1 cellular context compared by ENCODE assay signal in the genomic region with DNA sequence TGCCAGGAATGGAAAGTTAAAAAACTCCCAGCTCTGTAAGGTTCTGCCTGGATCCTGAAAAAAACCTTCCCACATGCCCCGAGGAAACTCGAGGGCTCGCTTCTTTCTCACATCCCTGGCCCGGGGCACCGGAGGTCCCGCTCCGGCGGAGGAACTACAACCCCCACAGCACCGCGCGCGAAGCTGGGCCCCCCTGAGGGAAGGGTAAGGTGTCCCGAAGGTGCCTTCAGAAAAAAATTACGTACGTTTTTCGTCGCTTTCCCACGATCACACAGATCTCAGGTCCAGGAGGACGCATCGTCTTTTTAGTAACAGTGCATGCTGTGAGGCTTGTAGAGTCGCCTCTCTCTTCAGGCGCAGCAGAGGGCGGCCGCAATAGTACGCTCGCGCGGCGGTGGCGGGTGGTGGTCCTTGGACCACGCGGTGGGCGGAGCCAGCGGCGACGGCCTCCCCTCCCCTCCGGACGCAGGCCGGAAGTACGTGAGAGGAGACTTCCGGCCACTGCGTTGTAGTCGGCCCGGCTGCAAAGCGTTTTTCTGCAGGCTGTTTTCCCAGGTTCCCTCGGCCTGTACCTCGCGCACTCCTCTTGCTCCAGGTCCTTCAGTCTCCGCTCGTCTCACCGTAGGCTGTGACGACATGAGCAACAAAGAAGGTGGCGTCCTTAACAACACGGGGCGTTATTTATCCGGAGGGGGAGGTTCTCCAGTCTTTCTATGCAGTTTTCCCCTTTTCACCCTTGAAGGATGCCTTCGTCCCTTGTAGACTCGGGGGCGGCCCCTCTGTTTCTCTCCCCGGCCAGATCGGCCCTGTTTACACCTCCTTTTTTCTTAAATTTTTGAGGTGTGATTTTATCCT.
A peak's percentile ranks its signal among the peaks of the same experiment; 100 is the strongest.
TF ChIP-seq lines count a peak whose summit lies in the region.

TSNAX (plus strand) TSS at position 495 of the 855 bp plus-strand sequence; CDS start at position 637, 142 bp downstream.

TF ChIP-seq in HepG2, 621 proteins besides CTCF, POLR2A, EP300 and RAD21 (continued from another document and continues in another):
- TF ChIP-seq, protein P1, sequence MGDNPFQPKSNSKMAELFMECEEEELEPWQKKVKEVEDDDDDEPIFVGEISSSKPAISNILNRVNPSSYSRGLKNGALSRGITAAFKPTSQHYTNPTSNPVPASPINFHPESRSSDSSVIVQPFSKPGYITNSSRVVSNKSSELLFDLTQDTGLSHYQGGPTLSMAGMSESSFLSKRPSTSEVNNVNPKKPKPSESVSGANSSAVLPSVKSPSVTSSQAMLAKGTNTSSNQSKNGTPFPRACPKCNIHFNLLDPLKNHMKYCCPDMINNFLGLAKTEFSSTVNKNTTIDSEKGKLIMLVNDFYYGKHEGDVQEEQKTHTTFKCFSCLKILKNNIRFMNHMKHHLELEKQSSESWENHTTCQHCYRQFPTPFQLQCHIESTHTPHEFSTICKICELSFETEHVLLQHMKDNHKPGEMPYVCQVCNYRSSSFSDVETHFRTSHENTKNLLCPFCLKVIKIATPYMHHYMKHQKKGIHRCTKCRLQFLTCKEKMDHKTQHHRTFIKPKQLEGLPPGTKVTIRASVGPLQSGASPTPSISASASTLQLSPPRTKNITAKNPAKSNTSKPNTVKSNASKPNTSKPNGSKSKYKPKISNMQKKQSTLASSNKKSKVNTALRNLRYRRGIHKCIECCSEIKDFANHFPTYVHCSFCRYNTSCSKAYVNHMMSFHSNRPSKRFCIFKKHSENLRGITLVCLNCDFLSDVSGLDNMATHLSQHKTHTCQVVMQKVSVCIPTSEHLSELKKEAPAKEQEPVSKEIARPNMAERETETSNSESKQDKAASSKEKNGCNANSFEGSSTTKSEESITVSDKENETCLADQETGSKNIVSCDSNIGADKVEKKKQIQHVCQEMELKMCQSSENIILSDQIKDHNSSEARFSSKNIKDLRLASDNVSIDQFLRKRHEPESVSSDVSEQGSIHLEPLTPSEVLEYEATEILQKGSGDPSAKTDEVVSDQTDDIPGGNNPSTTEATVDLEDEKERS (CRISPR knock-in tag; IDR thresholded peaks at IDR 0.05): 0 out of 2 replicates have a peak, but pooled peaks have one; percentile 53
- TF ChIP-seq LCORL (IDR thresholded peaks at IDR 0.05): no peak
- TF ChIP-seq LCORL (CRISPR knock-in tag; IDR thresholded peaks at IDR 0.05): no peak
- TF ChIP-seq GATA4 (IDR thresholded peaks at IDR 0.05; ENCODE audit: borderline replicate concordance, low read depth): peak; percentile 14; the same call in 1 of the 2 replicates
- no peak for TF ChIP-seq ZNF557 (CRISPR knock-in tag; IDR thresholded peaks at IDR 0.05)
- no peak; the same call in 1 of the 2 replicates for TF ChIP-seq MIER2 (CRISPR knock-in tag; IDR thresholded peaks at IDR 0.05)
- TF ChIP-seq NCOA2 (CRISPR knock-in tag; IDR thresholded peaks at IDR 0.05): peak; percentile 33; the same call in 1 of the 2 replicates
- 0 out of 2 replicates have a peak, but pooled peaks have one; percentile 45 for TF ChIP-seq ZFP37 (CRISPR knock-in tag; IDR thresholded peaks at IDR 0.05; ENCODE audit: borderline replicate concordance)
- TF ChIP-seq ZNF747 (CRISPR knock-in tag; IDR thresholded peaks at IDR 0.05; ENCODE audit: borderline replicate concordance): peak; percentile 56; the same call in 1 of the 2 replicates
- TF ChIP-seq, protein P2, sequence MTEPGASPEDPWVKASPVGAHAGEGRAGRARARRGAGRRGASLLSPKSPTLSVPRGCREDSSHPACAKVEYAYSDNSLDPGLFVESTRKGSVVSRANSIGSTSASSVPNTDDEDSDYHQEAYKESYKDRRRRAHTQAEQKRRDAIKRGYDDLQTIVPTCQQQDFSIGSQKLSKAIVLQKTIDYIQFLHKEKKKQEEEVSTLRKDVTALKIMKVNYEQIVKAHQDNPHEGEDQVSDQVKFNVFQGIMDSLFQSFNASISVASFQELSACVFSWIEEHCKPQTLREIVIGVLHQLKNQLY (CRISPR knock-in tag; IDR thresholded peaks at IDR 0.05): peak; percentile 92
- peak; percentile 68 for TF ChIP-seq ZMYM4 (CRISPR knock-in tag; IDR thresholded peaks at IDR 0.05)
- peak in 1 of 2 experiments; percentile 71; a peak in 2 of 4 replicates for TF ChIP-seq KLF16 (CRISPR knock-in tag; IDR thresholded peaks at IDR 0.05)
- TF ChIP-seq ZBTB21 (CRISPR knock-in tag; IDR thresholded peaks at IDR 0.05): peak; percentile 81
- TF ChIP-seq, protein P3, sequence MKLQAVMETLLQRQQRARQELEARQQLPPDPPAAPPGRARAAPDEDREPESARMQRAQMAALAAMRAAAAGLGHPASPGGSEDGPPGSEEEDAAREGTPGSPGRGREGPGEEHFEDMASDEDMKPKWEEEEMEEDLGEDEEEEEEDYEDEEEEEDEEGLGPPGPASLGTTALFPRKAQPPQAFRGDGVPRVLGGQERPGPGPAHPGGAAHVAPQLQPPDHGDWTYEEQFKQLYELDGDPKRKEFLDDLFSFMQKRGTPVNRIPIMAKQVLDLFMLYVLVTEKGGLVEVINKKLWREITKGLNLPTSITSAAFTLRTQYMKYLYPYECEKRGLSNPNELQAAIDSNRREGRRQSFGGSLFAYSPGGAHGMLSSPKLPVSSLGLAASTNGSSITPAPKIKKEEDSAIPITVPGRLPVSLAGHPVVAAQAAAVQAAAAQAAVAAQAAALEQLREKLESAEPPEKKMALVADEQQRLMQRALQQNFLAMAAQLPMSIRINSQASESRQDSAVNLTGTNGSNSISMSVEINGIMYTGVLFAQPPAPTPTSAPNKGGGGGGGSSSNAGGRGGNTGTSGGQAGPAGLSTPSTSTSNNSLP (IDR thresholded peaks at IDR 0.05; ENCODE audit: low read depth, low read length): 0 out of 2 replicates have a peak, but pooled peaks have one; percentile 31
- TF ChIP-seq, protein P4, sequence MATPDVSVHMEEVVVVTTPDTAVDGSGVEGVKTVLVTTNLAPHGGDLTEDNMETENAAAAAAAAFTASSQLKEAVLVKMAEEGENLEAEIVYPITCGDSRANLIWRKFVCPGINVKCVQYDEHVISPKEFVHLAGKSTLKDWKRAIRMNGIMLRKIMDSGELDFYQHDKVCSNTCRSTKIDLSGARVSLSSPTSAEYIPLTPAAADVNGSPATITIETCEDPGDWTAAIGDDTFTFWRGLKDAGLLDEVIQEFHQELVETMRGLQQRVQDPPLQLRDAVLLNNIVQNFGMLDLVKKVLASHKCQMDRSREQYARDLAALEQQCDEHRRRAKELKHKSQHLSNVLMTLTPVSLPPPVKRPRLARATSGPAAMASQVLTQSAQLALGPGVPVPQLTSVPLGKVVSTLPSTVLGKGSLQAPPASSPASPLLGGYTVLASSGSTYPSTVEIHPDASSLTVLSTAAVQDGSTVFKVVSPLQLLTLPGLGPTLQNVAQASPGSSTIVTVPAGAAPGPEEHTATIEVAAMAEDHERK (CRISPR knock-in tag; IDR thresholded peaks at IDR 0.05; ENCODE audit: low read depth): peak; percentile 88
- peak; percentile 96 for TF ChIP-seq DMAP1 (CRISPR knock-in tag; IDR thresholded peaks at IDR 0.05)
- peak; percentile 81 for TF ChIP-seq SNAPC4 (CRISPR knock-in tag; IDR thresholded peaks at IDR 0.05)
- TF ChIP-seq ZBTB33 (CRISPR knock-in tag; IDR thresholded peaks at IDR 0.05): 0 out of 2 replicates have a peak, but pooled peaks have one; percentile 20
- TF ChIP-seq, protein P5, sequence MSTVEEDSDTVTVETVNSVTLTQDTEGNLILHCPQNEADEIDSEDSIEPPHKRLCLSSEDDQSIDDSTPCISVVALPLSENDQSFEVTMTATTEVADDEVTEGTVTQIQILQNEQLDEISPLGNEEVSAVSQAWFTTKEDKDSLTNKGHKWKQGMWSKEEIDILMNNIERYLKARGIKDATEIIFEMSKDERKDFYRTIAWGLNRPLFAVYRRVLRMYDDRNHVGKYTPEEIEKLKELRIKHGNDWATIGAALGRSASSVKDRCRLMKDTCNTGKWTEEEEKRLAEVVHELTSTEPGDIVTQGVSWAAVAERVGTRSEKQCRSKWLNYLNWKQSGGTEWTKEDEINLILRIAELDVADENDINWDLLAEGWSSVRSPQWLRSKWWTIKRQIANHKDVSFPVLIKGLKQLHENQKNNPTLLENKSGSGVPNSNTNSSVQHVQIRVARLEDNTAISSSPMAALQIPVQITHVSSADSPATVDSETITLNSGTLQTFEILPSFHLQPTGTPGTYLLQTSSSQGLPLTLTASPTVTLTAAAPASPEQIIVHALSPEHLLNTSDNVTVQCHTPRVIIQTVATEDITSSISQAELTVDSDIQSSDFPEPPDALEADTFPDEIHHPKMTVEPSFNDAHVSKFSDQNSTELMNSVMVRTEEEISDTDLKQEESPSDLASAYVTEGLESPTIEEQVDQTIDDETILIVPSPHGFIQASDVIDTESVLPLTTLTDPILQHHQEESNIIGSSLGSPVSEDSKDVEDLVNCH (CRISPR knock-in tag; IDR thresholded peaks at IDR 0.05): no peak
- TF ChIP-seq ZNF326 (CRISPR knock-in tag; IDR thresholded peaks at IDR 0.05; ENCODE audit: borderline replicate concordance): no peak
- peak; percentile 60 for TF ChIP-seq ISL2 (CRISPR knock-in tag; IDR thresholded peaks at IDR 0.05)
- no peak for TF ChIP-seq HNF4G (IDR thresholded peaks at IDR 0.05; ENCODE audit: borderline replicate concordance, low read depth, low read length)
- 0 out of 2 replicates have a peak, but pooled peaks have one; percentile 31 for TF ChIP-seq HNF4G (CRISPR knock-in tag; IDR thresholded peaks at IDR 0.05; ENCODE audit: borderline replicate concordance, low read depth)
- TF ChIP-seq SOX13 (IDR thresholded peaks at IDR 0.05): no peak; the same call in 1 of the 2 replicates
- peak in 1 of 2 experiments; percentile 55; a peak in 1 of 4 replicates for TF ChIP-seq SOX13 (CRISPR knock-in tag; conservative IDR thresholded peaks at IDR 0.05 in 1 of 2, IDR thresholded peaks at IDR 0.05 in 1 of 2)
- TF ChIP-seq, protein P6, sequence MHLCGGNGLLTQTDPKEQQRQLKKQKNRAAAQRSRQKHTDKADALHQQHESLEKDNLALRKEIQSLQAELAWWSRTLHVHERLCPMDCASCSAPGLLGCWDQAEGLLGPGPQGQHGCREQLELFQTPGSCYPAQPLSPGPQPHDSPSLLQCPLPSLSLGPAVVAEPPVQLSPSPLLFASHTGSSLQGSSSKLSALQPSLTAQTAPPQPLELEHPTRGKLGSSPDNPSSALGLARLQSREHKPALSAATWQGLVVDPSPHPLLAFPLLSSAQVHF (CRISPR knock-in tag; IDR thresholded peaks at IDR 0.05): no peak
- TF ChIP-seq TEAD3 (CRISPR knock-in tag; optimal IDR thresholded peaks at IDR 0.05; ENCODE audit: borderline replicate concordance): peak; percentile 50
- TF ChIP-seq CHD2 (IDR thresholded peaks at IDR 0.05; ENCODE audit: low read depth, low read length): peak; percentile 25; the same call in 1 of the 2 replicates
- TF ChIP-seq SPEN (CRISPR knock-in tag; IDR thresholded peaks at IDR 0.05; ENCODE audit: low read depth): peak; percentile 96
- TF ChIP-seq ZNF749 (CRISPR knock-in tag; IDR thresholded peaks at IDR 0.05; ENCODE audit: borderline replicate concordance): no peak; the same call in 1 of the 2 replicates
- TF ChIP-seq HIVEP1 (CRISPR knock-in tag; IDR thresholded peaks at IDR 0.05): 0 out of 2 replicates have a peak, but pooled peaks have one; percentile 46
